Comparison of ENCODE assay signal across 16 cellular contexts in genomic region chr14:39275395-39275794, GRCh38. TPM values are rescaled to one million over a fixed set of nuclear protein-coding genes. Genes with fewer than 3 reads are reported as not detected.
DNase-seq lines count a peak whose midpoint lies in the region; ATAC-seq and TF ChIP-seq lines count a peak whose summit lies in the region.
"Had no signal": no experiment of that assay in that cellular context is flagged by ENCODE, and none has a peak within 500 bp of the region (broad histone marks: within the 10 kb centered on the region; RNA-seq: fewer than 3 reads in every experiment).

No MANE protein-coding gene starts in this region.

- H3K27ac ChIP-seq in hepatocyte: no peak overlapping the region

- DNase-seq in activated naive CD4-positive, alpha-beta T cell treated with anti-CD3 and anti-CD28 coated beads, Interleukin-2, amount 50 U/mL, for 72 hours (ENCODE audit: low spot score in 2 of 2): no peak
- DNase-seq in activated naive CD4-positive, alpha-beta T cell treated with anti-CD3 and anti-CD28 coated beads, Interleukin-2, amount 10 ng/mL, durations not matched to agents 7 days and 5 days: no peak
- no peak for DNase-seq in effector memory CD8-positive, alpha-beta T cell
- no peak for DNase-seq in mesothelial cell of epicardium (ENCODE audit: low spot score in 2 of 2, unreplicated experiment in 2 of 2)
- DNase-seq in NOMO-1 (lab: John Stamatoyannopoulos, UW; ENCODE audit: unreplicated experiment in 2 of 2): no peak
- DNase-seq in DMS79 (lab: John Stamatoyannopoulos, UW): no peak
- no peak for DNase-seq in C1 segment of cervical spinal cord (lab: John Stamatoyannopoulos, UW)
- DNase-seq in hepatocyte (ENCODE audit: low spot score): no peak
- DNase-seq: 8988T; NCI-H1092 treated with DMSO at 0.1 percent for 48 hours; NCI-H2029 treated with DMSO at 0.1 percent for 48 hours; NCI-H2171 treated with DMSO at 0.1 percent for 48 hours; NCI-H446 treated with DMSO at 0.1 percent for 48 hours; NCI-H69; NK-92 treated with Interleukin-12 subunit alpha and Interleukin-12 subunit beta, amount 100 ng/mL, for 24 hours; Right ventricle myocardium superior had no signal

- H3K9me2 ChIP-seq in hepatocyte (replicated peaks; ENCODE audit: insufficient read depth): no peaks in the 10 kb centered on the region

- no peak overlapping the region for H2AFZ ChIP-seq in hepatocyte

- H3K4me3 Mint-ChIP-seq in activated naive CD4-positive, alpha-beta T cell treated with anti-CD3 and anti-CD28 coated beads, Interleukin-2, amount 10 ng/mL, durations not matched to agents 7 days and 5 days: no peak overlapping the region
- H3K4me3 Mint-ChIP-seq in effector memory CD8-positive, alpha-beta T cell: no peak overlapping the region
- no peak overlapping the region for H3K4me3 Mint-ChIP-seq in mesothelial cell of epicardium

- H3K4me3 ChIP-seq in hepatocyte: no peak overlapping the region

- peaks cover 31% of the 10 kb centered on the region for H3K4me1 Mint-ChIP-seq in activated naive CD4-positive, alpha-beta T cell treated with anti-CD3 and anti-CD28 coated beads, Interleukin-2, amount 10 ng/mL, durations not matched to agents 7 days and 5 days
- H3K4me1 Mint-ChIP-seq in effector memory CD8-positive, alpha-beta T cell (ENCODE audit: low read depth in 2 of 2): peaks cover 37 to 67% of the 10 kb centered on the region in 2 donors
- H3K4me1 Mint-ChIP-seq in mesothelial cell of epicardium: peaks cover 15% of the 10 kb centered on the region

- H3K9me3 ChIP-seq in hepatocyte (ENCODE audit: low read depth): no peaks in the 10 kb centered on the region

- H4K20me1 ChIP-seq in hepatocyte (ENCODE audit: insufficient read depth, poor library complexity, severe bottlenecking): peaks cover 44% of the 10 kb centered on the region

- H3K27me3 ChIP-seq in hepatocyte: no peaks in the 10 kb centered on the region

- no peak overlapping the region for H3K4me2 ChIP-seq in hepatocyte

- H3K79me2 ChIP-seq in hepatocyte: peaks cover 85% of the 10 kb centered on the region

- CTCF ChIA-PET in activated naive CD4-positive, alpha-beta T cell treated with anti-CD3 and anti-CD28 coated beads, Interleukin-2, amount 10 ng/mL, durations not matched to agents 7 days and 5 days (lab: Charles Lee): no interaction called here

- TF ChIP-seq CTCF in mesothelial cell of epicardium (IDR thresholded peaks at IDR 0.05; ENCODE audit: unreplicated experiment) (no peak), hepatocyte (IDR thresholded peaks at IDR 0.05; ENCODE audit: poor library complexity) (no peak)

- H3K36me3 ChIP-seq in hepatocyte (replicated peaks; ENCODE audit: insufficient read depth, low read depth): no peaks in the 10 kb centered on the region

- no peaks in the 10 kb centered on the region for H3K27me3 Mint-ChIP-seq in activated naive CD4-positive, alpha-beta T cell treated with anti-CD3 and anti-CD28 coated beads, Interleukin-2, amount 10 ng/mL, durations not matched to agents 7 days and 5 days
- H3K27me3 Mint-ChIP-seq in effector memory CD8-positive, alpha-beta T cell: no peaks in the 10 kb centered on the region
- no peaks in the 10 kb centered on the region for H3K27me3 Mint-ChIP-seq in mesothelial cell of epicardium (ENCODE audit: low read depth)

- peaks cover 15 to 56% of the 10 kb centered on the region in 2 donors for H3K36me3 Mint-ChIP-seq in activated naive CD4-positive, alpha-beta T cell treated with anti-CD3 and anti-CD28 coated beads, Interleukin-2, amount 50 U/mL, for 72 hours
- peaks cover 54% of the 10 kb centered on the region for H3K36me3 Mint-ChIP-seq in activated naive CD4-positive, alpha-beta T cell treated with anti-CD3 and anti-CD28 coated beads, Interleukin-2, amount 10 ng/mL, durations not matched to agents 7 days and 5 days
- H3K36me3 Mint-ChIP-seq in effector memory CD8-positive, alpha-beta T cell (ENCODE audit: insufficient read depth): peaks cover 28% of the 10 kb centered on the region
- peaks cover 37% of the 10 kb centered on the region for H3K36me3 Mint-ChIP-seq in mesothelial cell of epicardium

- ATAC-seq in activated naive CD4-positive, alpha-beta T cell treated with anti-CD3 and anti-CD28 coated beads, Interleukin-2, amount 50 U/mL, for 72 hours: no peak
- no peak for ATAC-seq in effector memory CD8-positive, alpha-beta T cell (replicated peaks)

- H3K4me1 ChIP-seq in hepatocyte (ENCODE audit: insufficient read depth): no peaks in the 10 kb centered on the region

- H3K9me3 Mint-ChIP-seq in activated naive CD4-positive, alpha-beta T cell treated with anti-CD3 and anti-CD28 coated beads, Interleukin-2, amount 50 U/mL, for 72 hours: peaks cover 0 to 12% of the 10 kb centered on the region in 2 donors
- peaks cover 13% of the 10 kb centered on the region for H3K9me3 Mint-ChIP-seq in activated naive CD4-positive, alpha-beta T cell treated with anti-CD3 and anti-CD28 coated beads, Interleukin-2, amount 10 ng/mL, durations not matched to agents 7 days and 5 days
- no peaks in the 10 kb centered on the region for H3K9me3 Mint-ChIP-seq in effector memory CD8-positive, alpha-beta T cell
- H3K9me3 Mint-ChIP-seq in mesothelial cell of epicardium: peaks cover 32% of the 10 kb centered on the region

- peak overlapping the region; percentile 53 to 65 for H3K27ac Mint-ChIP-seq in activated naive CD4-positive, alpha-beta T cell treated with anti-CD3 and anti-CD28 coated beads, Interleukin-2, amount 50 U/mL, for 72 hours
- H3K27ac Mint-ChIP-seq in activated naive CD4-positive, alpha-beta T cell treated with anti-CD3 and anti-CD28 coated beads, Interleukin-2, amount 10 ng/mL, durations not matched to agents 7 days and 5 days: no peak overlapping the region
- H3K27ac Mint-ChIP-seq in effector memory CD8-positive, alpha-beta T cell: peak overlapping the region; percentile 31 to 85
- H3K27ac Mint-ChIP-seq in mesothelial cell of epicardium: peak overlapping the region; percentile 84

- 98% methylated on average over 5 of the region's 5 CpGs for WGBS in hepatocyte (ENCODE audit: low lambda C conversion rate, missing lambda C conversion rate)

RNA-seq across cellular contexts. Expression of gene MIA2, which starts 41.7 kb away (rescaled TPM):
- total RNA-seq in activated naive CD4-positive, alpha-beta T cell treated with anti-CD3 and anti-CD28 coated beads, Interleukin-2, amount 50 U/mL, for 72 hours: 10 to 100 TPM; 17.6 to 19.0 TPM
- total RNA-seq in mesothelial cell of epicardium (18.9 to 21.3 TPM (median 19.7 TPM) in 3 replicates), hepatocyte (86.0 and 93.6 TPM in 2 replicates)
- 43.9 and 45.9 TPM in 2 replicates for polyA plus RNA-seq in hepatocyte
